2 cellular contexts compared by ENCODE assay signal in the genomic region with DNA sequence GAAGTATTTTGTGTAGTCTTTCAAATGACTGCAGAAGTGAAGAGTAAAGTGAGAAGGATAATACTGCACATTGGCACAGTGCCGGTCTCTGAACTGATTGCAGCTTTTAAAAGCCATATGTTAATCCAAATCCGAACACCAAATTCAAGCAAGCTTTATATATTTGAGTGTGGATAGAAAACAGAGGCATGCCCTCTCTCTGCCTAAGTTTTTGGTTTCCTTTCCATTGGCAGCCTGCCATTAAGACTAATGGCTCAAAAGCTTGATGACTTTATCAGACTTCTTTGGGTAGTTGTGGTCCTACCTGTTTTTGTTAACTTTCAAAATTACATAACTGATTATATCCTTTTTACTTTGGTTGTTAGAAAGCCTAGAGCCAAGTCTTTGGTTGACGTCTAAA.
TF ChIP-seq lines count a peak whose summit lies in the region.

No MANE protein-coding gene starts in this region.

TF ChIP-seq in HCT116, 20 proteins besides CTCF, POLR2A, EP300 and RAD21 (continued from another document):
- TF ChIP-seq, protein P1, sequence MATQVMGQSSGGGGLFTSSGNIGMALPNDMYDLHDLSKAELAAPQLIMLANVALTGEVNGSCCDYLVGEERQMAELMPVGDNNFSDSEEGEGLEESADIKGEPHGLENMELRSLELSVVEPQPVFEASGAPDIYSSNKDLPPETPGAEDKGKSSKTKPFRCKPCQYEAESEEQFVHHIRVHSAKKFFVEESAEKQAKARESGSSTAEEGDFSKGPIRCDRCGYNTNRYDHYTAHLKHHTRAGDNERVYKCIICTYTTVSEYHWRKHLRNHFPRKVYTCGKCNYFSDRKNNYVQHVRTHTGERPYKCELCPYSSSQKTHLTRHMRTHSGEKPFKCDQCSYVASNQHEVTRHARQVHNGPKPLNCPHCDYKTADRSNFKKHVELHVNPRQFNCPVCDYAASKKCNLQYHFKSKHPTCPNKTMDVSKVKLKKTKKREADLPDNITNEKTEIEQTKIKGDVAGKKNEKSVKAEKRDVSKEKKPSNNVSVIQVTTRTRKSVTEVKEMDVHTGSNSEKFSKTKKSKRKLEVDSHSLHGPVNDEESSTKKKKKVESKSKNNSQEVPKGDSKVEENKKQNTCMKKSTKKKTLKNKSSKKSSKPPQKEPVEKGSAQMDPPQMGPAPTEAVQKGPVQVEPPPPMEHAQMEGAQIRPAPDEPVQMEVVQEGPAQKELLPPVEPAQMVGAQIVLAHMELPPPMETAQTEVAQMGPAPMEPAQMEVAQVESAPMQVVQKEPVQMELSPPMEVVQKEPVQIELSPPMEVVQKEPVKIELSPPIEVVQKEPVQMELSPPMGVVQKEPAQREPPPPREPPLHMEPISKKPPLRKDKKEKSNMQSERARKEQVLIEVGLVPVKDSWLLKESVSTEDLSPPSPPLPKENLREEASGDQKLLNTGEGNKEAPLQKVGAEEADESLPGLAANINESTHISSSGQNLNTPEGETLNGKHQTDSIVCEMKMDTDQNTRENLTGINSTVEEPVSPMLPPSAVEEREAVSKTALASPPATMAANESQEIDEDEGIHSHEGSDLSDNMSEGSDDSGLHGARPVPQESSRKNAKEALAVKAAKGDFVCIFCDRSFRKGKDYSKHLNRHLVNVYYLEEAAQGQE (IDR thresholded peaks at IDR 0.05; ENCODE audit: low read depth), result no peak
- TF ChIP-seq TCF7L2 (IDR thresholded peaks at IDR 0.05; ENCODE audit: borderline replicate concordance, extremely low read depth, insufficient read depth, insufficient read length) (no peak), ELF1 (IDR thresholded peaks at IDR 0.05; ENCODE audit: borderline replicate concordance, low read depth) (no peak), SP1 (IDR thresholded peaks at IDR 0.05; ENCODE audit: low read depth) (no peak), SRF (IDR thresholded peaks at IDR 0.05; ENCODE audit: low read depth) (no peak), POLR2AphosphoS5 (IDR thresholded peaks at IDR 0.05; ENCODE audit: low read depth, low read length) (no peak), CEBPB (IDR thresholded peaks at IDR 0.05; ENCODE audit: low read depth) (no peak), EZH2 (IDR thresholded peaks at IDR 0.05) (no peak), CBX3 (IDR thresholded peaks at IDR 0.05; ENCODE audit: low read depth) (no peak), SIN3A (IDR thresholded peaks at IDR 0.05; ENCODE audit: low read depth) (no peak)
TF ChIP-seq in HCT116: peak in this region for 0.

TF ChIP-seq in SK-N-SH treated with all-trans-retinoic acid at 6 μM for 48 hours, 23 proteins besides CTCF, POLR2A, EP300 and RAD21 (continued from another document):
- TF ChIP-seq, protein P2, sequence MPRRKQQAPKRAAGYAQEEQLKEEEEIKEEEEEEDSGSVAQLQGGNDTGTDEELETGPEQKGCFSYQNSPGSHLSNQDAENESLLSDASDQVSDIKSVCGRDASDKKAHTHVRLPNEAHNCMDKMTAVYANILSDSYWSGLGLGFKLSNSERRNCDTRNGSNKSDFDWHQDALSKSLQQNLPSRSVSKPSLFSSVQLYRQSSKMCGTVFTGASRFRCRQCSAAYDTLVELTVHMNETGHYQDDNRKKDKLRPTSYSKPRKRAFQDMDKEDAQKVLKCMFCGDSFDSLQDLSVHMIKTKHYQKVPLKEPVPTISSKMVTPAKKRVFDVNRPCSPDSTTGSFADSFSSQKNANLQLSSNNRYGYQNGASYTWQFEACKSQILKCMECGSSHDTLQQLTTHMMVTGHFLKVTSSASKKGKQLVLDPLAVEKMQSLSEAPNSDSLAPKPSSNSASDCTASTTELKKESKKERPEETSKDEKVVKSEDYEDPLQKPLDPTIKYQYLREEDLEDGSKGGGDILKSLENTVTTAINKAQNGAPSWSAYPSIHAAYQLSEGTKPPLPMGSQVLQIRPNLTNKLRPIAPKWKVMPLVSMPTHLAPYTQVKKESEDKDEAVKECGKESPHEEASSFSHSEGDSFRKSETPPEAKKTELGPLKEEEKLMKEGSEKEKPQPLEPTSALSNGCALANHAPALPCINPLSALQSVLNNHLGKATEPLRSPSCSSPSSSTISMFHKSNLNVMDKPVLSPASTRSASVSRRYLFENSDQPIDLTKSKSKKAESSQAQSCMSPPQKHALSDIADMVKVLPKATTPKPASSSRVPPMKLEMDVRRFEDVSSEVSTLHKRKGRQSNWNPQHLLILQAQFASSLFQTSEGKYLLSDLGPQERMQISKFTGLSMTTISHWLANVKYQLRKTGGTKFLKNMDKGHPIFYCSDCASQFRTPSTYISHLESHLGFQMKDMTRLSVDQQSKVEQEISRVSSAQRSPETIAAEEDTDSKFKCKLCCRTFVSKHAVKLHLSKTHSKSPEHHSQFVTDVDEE (CRISPR knock-in tag; IDR thresholded peaks at IDR 0.05), result no peak
- TF ChIP-seq ZNF8 (CRISPR knock-in tag; IDR thresholded peaks at IDR 0.05), result no peak
- TF ChIP-seq ZFP3 (CRISPR knock-in tag; IDR thresholded peaks at IDR 0.05), result no peak
- TF ChIP-seq, protein P3, sequence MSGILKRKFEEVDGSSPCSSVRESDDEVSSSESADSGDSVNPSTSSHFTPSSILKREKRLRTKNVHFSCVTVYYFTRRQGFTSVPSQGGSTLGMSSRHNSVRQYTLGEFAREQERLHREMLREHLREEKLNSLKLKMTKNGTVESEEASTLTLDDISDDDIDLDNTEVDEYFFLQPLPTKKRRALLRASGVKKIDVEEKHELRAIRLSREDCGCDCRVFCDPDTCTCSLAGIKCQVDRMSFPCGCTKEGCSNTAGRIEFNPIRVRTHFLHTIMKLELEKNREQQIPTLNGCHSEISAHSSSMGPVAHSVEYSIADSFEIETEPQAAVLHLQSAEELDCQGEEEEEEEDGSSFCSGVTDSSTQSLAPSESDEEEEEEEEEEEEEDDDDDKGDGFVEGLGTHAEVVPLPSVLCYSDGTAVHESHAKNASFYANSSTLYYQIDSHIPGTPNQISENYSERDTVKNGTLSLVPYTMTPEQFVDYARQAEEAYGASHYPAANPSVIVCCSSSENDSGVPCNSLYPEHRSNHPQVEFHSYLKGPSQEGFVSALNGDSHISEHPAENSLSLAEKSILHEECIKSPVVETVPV (CRISPR knock-in tag; IDR thresholded peaks at IDR 0.05), result no peak
